ENCODE assay signal across 1 cellular context in the genomic region with DNA sequence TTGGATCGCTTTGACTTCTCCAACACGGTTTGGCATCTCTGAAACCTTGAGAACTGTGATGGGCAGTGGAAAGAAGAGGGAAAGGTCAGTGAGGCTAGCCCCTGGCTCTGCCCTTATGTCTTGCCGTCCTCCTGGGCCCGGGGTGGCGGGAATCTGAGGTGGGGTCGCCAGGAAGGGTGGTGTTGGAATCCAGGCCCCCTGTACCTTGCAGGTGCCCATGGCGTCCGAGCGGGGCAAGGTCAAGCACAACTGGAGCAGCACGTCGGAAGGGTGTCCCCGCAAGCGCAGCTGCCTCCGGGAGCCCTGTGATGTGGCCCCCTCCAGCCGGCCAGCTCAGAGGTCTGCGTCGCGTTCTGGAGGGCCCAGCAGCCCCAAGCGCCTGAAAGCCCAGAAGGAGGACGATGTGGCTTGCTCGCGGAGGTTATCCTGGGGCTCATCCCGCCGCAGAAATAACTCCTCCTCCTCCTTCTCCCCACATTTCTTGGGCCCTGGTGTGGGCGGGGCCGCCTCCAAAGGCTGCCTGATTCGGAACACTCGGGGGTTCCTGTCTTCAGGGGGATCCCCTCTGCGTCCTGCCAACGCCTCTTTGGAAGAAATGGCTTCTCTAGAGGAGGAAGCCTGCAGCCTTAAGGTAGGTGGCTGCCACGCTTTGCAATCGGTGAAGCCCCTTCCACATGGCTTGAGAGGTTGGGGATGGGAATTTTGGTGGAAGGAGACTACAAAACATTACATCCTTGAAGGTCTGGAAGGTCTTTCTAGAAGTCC.
TF ChIP-seq lines count a peak whose summit lies in the region.

No MANE protein-coding gene starts in this region.

TF ChIP-seq in IMR-90, 13 proteins besides CTCF, POLR2A, EP300 and RAD21 (continued from another document):
- TF ChIP-seq MXI1 (IDR thresholded peaks at IDR 0.05; ENCODE audit: borderline replicate concordance, low read depth, low read length) (no peak; the same call in 1 of the 2 replicates), SMC3 (IDR thresholded peaks at IDR 0.05; ENCODE audit: low read depth, low read length) (no peak), MAFK (IDR thresholded peaks at IDR 0.05; ENCODE audit: low read depth, low read length) (no peak)
